Comparison of ENCODE assay signal across 8 cellular contexts in genomic region chr2:11738589-11739436, GRCh38. TPM values are rescaled to one million over a fixed set of nuclear protein-coding genes. Genes with fewer than 3 reads are reported as not detected.
DNase-seq lines count a peak whose midpoint lies in the region; ATAC-seq and TF ChIP-seq lines count a peak whose summit lies in the region.

No MANE protein-coding gene starts in this region.

- no peak overlapping the region for H3K4me3 ChIP-seq in mucosa of descending colon
- H3K4me3 ChIP-seq in effector memory CD4-positive, alpha-beta T cell (ENCODE audit: insufficient read depth, low read depth, low read length, poor library complexity, severe bottlenecking): no peak overlapping the region

- H3K27ac ChIP-seq in effector memory CD4-positive, alpha-beta T cell (ENCODE audit: insufficient read depth, low read length, poor library complexity, severe bottlenecking): no peak overlapping the region

- ATAC-seq in HG03045 (IDR thresholded peaks at IDR 0.05; ENCODE audit: unreplicated experiment) (peak; percentile 61), mucosa of descending colon (peak; percentile 89)

- no peak for TF ChIP-seq CTCF in mucosa of descending colon (IDR thresholded peaks at IDR 0.05)

- H3K4me1 ChIP-seq in mucosa of descending colon (ENCODE audit: low read depth): peaks cover 6% of the 10 kb centered on the region
- H3K4me1 ChIP-seq in effector memory CD4-positive, alpha-beta T cell (ENCODE audit: control insufficient read depth, insufficient read depth, low read length, poor library complexity, severe bottlenecking): peaks cover 4% of the 10 kb centered on the region

- DNase-seq in A172 (ENCODE audit: low spot score): peak; percentile 75
- DNase-seq in GM04504 (ENCODE audit: low read depth): peak; percentile 86
- DNase-seq in SHP77 (lab: John Stamatoyannopoulos, UW): peak; percentile 84 to 91
- DNase-seq in dermis blood vessel endothelial cell: peak; percentile 78
- DNase-seq in mucosa of descending colon: peak in 2 of 3 donors; percentile 54 to 63
- no peak for DNase-seq in activated effector memory CD4-positive, alpha-beta T cell treated with Interleukin-2 at 50 U/mL for 16 hours
- no peak for DNase-seq in effector memory CD4-positive, alpha-beta T cell

- no peaks in the 10 kb centered on the region for H3K27me3 ChIP-seq in effector memory CD4-positive, alpha-beta T cell (replicated peaks; ENCODE audit: control insufficient read depth, insufficient read depth, low read length, poor library complexity, severe bottlenecking)

- intact Hi-C loops in mucosa of descending colon (cut with DNase I, micrococcal nuclease): no loop called here

- no peaks in the 10 kb centered on the region for H3K9me3 ChIP-seq in mucosa of descending colon
- H3K9me3 ChIP-seq in effector memory CD4-positive, alpha-beta T cell (ENCODE audit: control insufficient read depth, low read length): no peaks in the 10 kb centered on the region

- H3K36me3 ChIP-seq in mucosa of descending colon (ENCODE audit: low read depth): no peaks in the 10 kb centered on the region
- no peaks in the 10 kb centered on the region for H3K36me3 ChIP-seq in effector memory CD4-positive, alpha-beta T cell (ENCODE audit: control insufficient read depth, insufficient read depth, low read length)

RNA-seq across cellular contexts. Expression of gene LPIN1, which starts 7.6 kb away (rescaled TPM):
- 25.8 and 34.4 TPM in 2 replicates for total RNA-seq in A172 (2014; rRNA removed; shearing (Covaris generic))
- total RNA-seq in dermis blood vessel endothelial cell (24.0 and 36.3 TPM in 2 replicates), mucosa of descending colon (10 to 100 TPM; 29.7 to 38.4 (median 30.4) TPM)

Comparison
In these comparisons a context has a peak if more than half of its experiments do, and no peak if none do; other contexts are left out.
1. DNase-seq: peak in A172 (single experiment), GM04504 (single experiment), SHP77 (2 of 2), dermis blood vessel endothelial cell (single experiment) and mucosa of descending colon (2 of 3); none in activated effector memory CD4-positive, alpha-beta T cell treated with Interleukin-2 at 50 U/mL for 16 hours (single experiment) and effector memory CD4-positive, alpha-beta T cell (0 of 3).